In genomic region chr21:15026370-15026769, GRCh38 we compare ENCODE assay signal across 1 cellular context.
TF ChIP-seq lines count a peak whose summit lies in the region.

No MANE protein-coding gene starts in this region.

TF ChIP-seq in IMR-90, 13 proteins besides CTCF, POLR2A, EP300 and RAD21:
- no peak for TF ChIP-seq FOS (IDR thresholded peaks at IDR 0.05; ENCODE audit: low read depth, low read length)
- TF ChIP-seq MAFK (IDR thresholded peaks at IDR 0.05; ENCODE audit: low read depth, low read length) = peak; percentile 90
TF ChIP-seq in IMR-90: peak in this region for 1.
